ENCODE assay signal across 18 cellular contexts in the genomic region with DNA sequence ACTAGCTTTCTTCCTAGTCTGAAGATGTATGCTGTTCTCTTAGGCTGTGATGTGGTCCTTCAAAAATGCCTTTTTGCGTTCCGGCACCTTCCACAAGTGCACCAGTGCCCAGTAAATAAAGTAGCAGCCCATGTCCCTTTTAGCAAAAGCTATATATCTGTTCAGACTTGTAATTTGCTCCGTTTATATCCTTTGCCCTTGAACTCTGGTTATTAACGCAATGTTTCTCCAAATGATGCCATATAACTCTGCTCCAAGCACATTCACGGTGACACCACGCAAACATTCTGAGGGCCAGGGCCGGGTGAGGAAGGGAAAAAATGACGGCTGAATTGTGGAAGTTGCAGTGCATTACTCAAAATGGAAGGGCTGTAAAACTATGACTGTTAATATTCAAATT.
DNase-seq lines count a peak whose midpoint lies in the region; ATAC-seq, FAIRE-seq and TF ChIP-seq lines count a peak whose summit lies in the region.
"Had no signal": no experiment of that assay in that cellular context is flagged by ENCODE, and none has a peak within 500 bp of the region (broad histone marks: within the 10 kb centered on the region; RNA-seq: fewer than 3 reads in every experiment).

No MANE protein-coding gene starts in this region.

- POLR2A ChIA-PET in endothelial cell of umbilical vein (lab: Charles Lee), result interaction anchor here (2.3 kb wide), 1 partner anchor 25 kb away, joined by 8 read pairs; no protein-coding TSS in a partner anchor

- peak overlapping the region; percentile 83 for H3K4me2 ChIP-seq in endothelial cell of umbilical vein (ENCODE audit: insufficient read depth, low read length)

- intact Hi-C loops in cardiac septum (cut with DNase I) (loop anchor here (5.0 kb wide), 1 partner anchor 108 kb away; no protein-coding TSS in a partner anchor), endothelial cell of umbilical vein (cut with micrococcal nuclease) (no loop called here)

- H3K36me3 Mint-ChIP-seq in nephron (ENCODE audit: low read depth), result no peaks in the 10 kb centered on the region

- dilution Hi-C loops in endothelial cell of umbilical vein (cut with MboI; ENCODE audit: extremely low pct_ligation_motif_present, low sequenced_read_pairs), result no loop called here

- TF ChIP-seq CTCF in right atrium auricular region (IDR thresholded peaks at IDR 0.05) (no peak), endothelial cell of umbilical vein (IDR thresholded peaks at IDR 0.05; ENCODE audit: extremely low read depth in 1 of 2, insufficient read depth in 1 of 2, low read depth in 1 of 2, low read length in 2 of 2) (no peak), nephron (IDR thresholded peaks at IDR 0.05; ENCODE audit: unreplicated experiment in 3 of 3) (no peak), tibial nerve (IDR thresholded peaks at IDR 0.05) (no peak)

- H3K9ac ChIP-seq in endothelial cell of umbilical vein (replicated peaks; ENCODE audit: extremely low read depth, insufficient read depth, low read length), result peak overlapping the region; percentile 98

- H3K4me1 ChIP-seq in right atrium auricular region, result peaks cover 0 to 21% of the 10 kb centered on the region in 2 donors
- peaks cover 55% of the 10 kb centered on the region for H3K4me1 ChIP-seq in endothelial cell of umbilical vein (ENCODE audit: control insufficient read depth, extremely low read depth, insufficient read depth, low read length)
- H3K4me1 ChIP-seq in tibial nerve, result peaks cover 0 to 26% (median 0%) of the 10 kb centered on the region in 4 donors

- H3K27ac ChIP-seq in right atrium auricular region (peak overlapping the region; percentile 51 to 84), endothelial cell of umbilical vein (ENCODE audit: insufficient read depth, low read depth, low read length) (peak overlapping the region; percentile 98), tibial nerve (peak overlapping the region; percentile 93 to 99 (median 96))
- H3K27ac ChIP-seq: C4-2B had no signal

- peak overlapping the region in 2 of 3 experiments; percentile 7 to 12 for H3K4me3 Mint-ChIP-seq in nephron
- H3K4me3 Mint-ChIP-seq: HFFc6 had no signal

- H4K20me1 ChIP-seq in endothelial cell of umbilical vein (replicated peaks; ENCODE audit: control insufficient read depth, extremely low read depth, insufficient read depth, low read length), result no peaks in the 10 kb centered on the region

- no peak for ATAC-seq in HG02798 (IDR thresholded peaks at IDR 0.05; ENCODE audit: poor library complexity, unreplicated experiment)
- ATAC-seq: PC-3 had no signal

- H3K27me3 Mint-ChIP-seq in nephron (ENCODE audit: low read depth), result peaks cover 6% of the 10 kb centered on the region

- peak; percentile 59 for FAIRE-seq in endothelial cell of umbilical vein (lab: Jason Lieb, UNC)

- H3K36me3 ChIP-seq in right atrium auricular region (no peaks in the 10 kb centered on the region), endothelial cell of umbilical vein (ENCODE audit: control insufficient read depth in 2 of 2, extremely low read depth in 1 of 2, insufficient read depth in 2 of 2, low read length in 2 of 2) (no peaks in the 10 kb centered on the region), tibial nerve (no peaks in the 10 kb centered on the region)

- peaks cover 3% of the 10 kb centered on the region for H3K9me3 Mint-ChIP-seq in nephron
- H3K9me3 Mint-ChIP-seq: HFFc6 had no signal

- no peak for DNase-seq in right atrium auricular region (ENCODE audit: low spot score)
- no peak for DNase-seq in cardiac septum (ENCODE audit: low spot score)
- DNase-seq in endothelial cell of umbilical vein (ENCODE audit: low read depth, low spot score), result peak; percentile 87
- DNase-seq in tibial nerve (ENCODE audit: low spot score in 2 of 2), result peak in 1 of 2 donors; percentile 13
- no peak for DNase-seq in SHP77 treated with DMSO at 0.1 percent for 48 hours (lab: John Stamatoyannopoulos, UW)
- no peak for DNase-seq in superior temporal gyrus (ENCODE audit: extremely low spot score)
- DNase-seq: COR-L47, GOT3, HFFc6, KG1, NCI-H1092 treated with DMSO at 0.1 percent for 48 hours, NCI-H1694, NCI-H345, NCI-H748 treated with DMSO at 0.1 percent for 48 hours, PC-3 had no signal

- peaks cover 31% of the 10 kb centered on the region for H3K4me1 Mint-ChIP-seq in nephron

- no peaks in the 10 kb centered on the region for H3K9me1 ChIP-seq in endothelial cell of umbilical vein (replicated peaks; ENCODE audit: control insufficient read depth, extremely low read depth, insufficient read depth, low read length)

- H3K27me3 ChIP-seq in right atrium auricular region (peaks cover 0 to 5% of the 10 kb centered on the region in 2 donors), endothelial cell of umbilical vein (ENCODE audit: control insufficient read depth in 2 of 2, insufficient read depth in 2 of 2, low read length in 2 of 2) (no peaks in the 10 kb centered on the region), tibial nerve (no peaks in the 10 kb centered on the region)

- BruUV-seq in endothelial cell of umbilical vein (replicated peaks; lab: Mats Ljungman, UMichigan), result no TSS peak

- peaks cover 28% of the 10 kb centered on the region for H3K79me2 ChIP-seq in endothelial cell of umbilical vein (ENCODE audit: control insufficient read depth, insufficient read depth, low read length)

- TF ChIP-seq POLR2A in endothelial cell of umbilical vein (IDR thresholded peaks at IDR 0.05; ENCODE audit: low read depth, low read length) (no peak), tibial nerve (IDR thresholded peaks at IDR 0.05) (no peak)

- H3K4me3 ChIP-seq in right atrium auricular region (peak overlapping the region in 1 of 2 donors; percentile 3), endothelial cell of umbilical vein (replicated peaks in 1 of 3; ENCODE audit: insufficient read depth in 1 of 3, low read depth in 1 of 3, low read length in 3 of 3) (peak overlapping the region in 2 of 3 experiments; percentile 31 to 81), tibial nerve (peak overlapping the region; percentile 16 to 75 (median 46))

- 22 to 28% methylated on average over 8 of the region's 8 CpGs for WGBS in tibial nerve, 2 donors

- H2AFZ ChIP-seq in endothelial cell of umbilical vein (ENCODE audit: low read depth, low read length), result peak overlapping the region; percentile 73

- TF ChIP-seq EP300 in tibial nerve (IDR thresholded peaks at IDR 0.05), result peak in 1 of 2 donors; percentile 84

- CTCF ChIA-PET in endothelial cell of umbilical vein (lab: Charles Lee), result interaction anchor here (0.9 to 2.5 kb wide), 10 partner anchors 25 to 998 kb away, joined by 3 to 10 read pairs (median 4); no protein-coding TSS in a partner anchor

- H3K27ac Mint-ChIP-seq in nephron, result peak overlapping the region; percentile 15 to 87 (median 33)
- H3K27ac Mint-ChIP-seq: HFFc6 had no signal

- H3K9me3 ChIP-seq in right atrium auricular region (no peaks in the 10 kb centered on the region), endothelial cell of umbilical vein (replicated peaks; ENCODE audit: control insufficient read depth, insufficient read depth, low read length) (no peaks in the 10 kb centered on the region), tibial nerve (no peaks in the 10 kb centered on the region)

TF ChIP-seq in endothelial cell of umbilical vein, 7 proteins besides CTCF, POLR2A, EP300 and RAD21:
- TF ChIP-seq MYC (IDR thresholded peaks at IDR 0.05; ENCODE audit: low read depth, low read length), result no peak
- no peak for TF ChIP-seq POLR2AphosphoS5 (IDR thresholded peaks at IDR 0.05; ENCODE audit: insufficient read depth, low read depth, low read length)
- no peak for TF ChIP-seq MAX (IDR thresholded peaks at IDR 0.05; ENCODE audit: insufficient read depth, insufficient read length)
